Comparison of ENCODE assay signal across 1 cellular context in the genomic region with DNA sequence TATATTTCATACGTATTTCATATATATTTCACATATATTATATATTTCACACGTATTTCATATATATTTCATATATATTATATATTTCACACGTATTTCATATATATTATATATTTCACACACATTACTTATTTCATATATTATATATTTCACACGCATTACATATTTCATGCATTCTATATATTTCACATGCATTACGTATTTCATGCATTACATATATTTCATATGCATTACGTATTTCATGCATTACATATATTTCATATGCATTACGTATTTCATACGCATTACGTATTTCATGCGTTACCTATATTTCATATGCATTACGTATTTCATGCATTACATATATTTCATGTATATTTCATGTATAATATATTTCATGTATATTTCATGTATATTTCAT. TPM values are rescaled to one million over a fixed set of nuclear protein-coding genes. Genes with fewer than 3 reads are reported as not detected.
"Had no signal": no experiment of that assay in that cellular context is flagged by ENCODE, and none has a peak within 500 bp of the region (broad histone marks: within the 10 kb centered on the region; RNA-seq: fewer than 3 reads in every experiment).

No MANE protein-coding gene starts in this region.

RNA-seq across cellular contexts. Expression of a gene that starts 22.2 kb away (rescaled TPM):
- total RNA-seq: HT1080 had no signal
